ENCODE assay signal across 14 cellular contexts in genomic region chr17:55432358-55433028, GRCh38. TPM values are rescaled to one million over a fixed set of nuclear protein-coding genes. Genes with fewer than 3 reads are reported as not detected.
DNase-seq lines count a peak whose midpoint lies in the region; ATAC-seq and TF ChIP-seq lines count a peak whose summit lies in the region.
"Had no signal": no experiment of that assay in that cellular context is flagged by ENCODE, and none has a peak within 500 bp of the region (broad histone marks: within the 10 kb centered on the region; RNA-seq: fewer than 3 reads in every experiment).

No MANE protein-coding gene starts in this region.

- H3K4me2 ChIP-seq in parathyroid adenoma (ENCODE audit: low read length) = peak overlapping the region; percentile 31

- ATAC-seq in HG03342 (IDR thresholded peaks at IDR 0.05; ENCODE audit: unreplicated experiment) (no peak), sciatic nerve (no peak), GM21723 (IDR thresholded peaks at IDR 0.05; ENCODE audit: unreplicated experiment) (no peak)
- ATAC-seq: Right ventricle myocardium inferior had no signal

- H3K27me3 ChIP-seq in parathyroid adenoma (ENCODE audit: control insufficient read depth, insufficient read depth, low read length) = no peaks in the 10 kb centered on the region

- H3K79me2 ChIP-seq in parathyroid adenoma = no peaks in the 10 kb centered on the region

- no peaks in the 10 kb centered on the region for H3K27me3 Mint-ChIP-seq in MCF 10A (ENCODE audit: insufficient read depth, unreplicated experiment)

- peak overlapping the region; percentile 30 for H3K4me3 Mint-ChIP-seq in MCF 10A (ENCODE audit: unreplicated experiment)

- peak overlapping the region; percentile 25 for H3K4me3 ChIP-seq in parathyroid adenoma (ENCODE audit: low read depth, low read length)
- H3K4me3 ChIP-seq: skin epidermis had no signal

- no peaks in the 10 kb centered on the region for H3K9me3 Mint-ChIP-seq in MCF 10A (ENCODE audit: unreplicated experiment)

- no TSS peak for BruUV-seq in MCF 10A (replicated peaks; lab: Mats Ljungman, UMichigan)

- H3K9me3 ChIP-seq in parathyroid adenoma (ENCODE audit: control insufficient read depth, low read length) = no peaks in the 10 kb centered on the region

- H3K27ac ChIP-seq in parathyroid adenoma = peak overlapping the region; percentile 74

- H3K4me1 ChIP-seq in parathyroid adenoma = peaks cover 26% of the 10 kb centered on the region

- peak; percentile 1 for DNase-seq in GF-D8 (lab: John Stamatoyannopoulos, UW)
- peak; percentile 18 to 66 for DNase-seq in NOMO-1 (lab: John Stamatoyannopoulos, UW; ENCODE audit: unreplicated experiment in 2 of 2)
- DNase-seq in MCF 10A (ENCODE audit: unreplicated experiment) = no peak
- no peak for DNase-seq in sciatic nerve (ENCODE audit: low spot score)
- no peak for DNase-seq in NCI-H524 treated with DMSO at 0.1 percent for 48 hours (lab: John Stamatoyannopoulos, UW)
- DNase-seq: activated CD4-positive, CD25-positive, alpha-beta regulatory T cell; amygdala; effector CD4-positive, alpha-beta T cell; NCI-H2029 had no signal

- peak overlapping the region; percentile 96 for H3K27ac Mint-ChIP-seq in MCF 10A (ENCODE audit: low read depth, unreplicated experiment)

- peaks cover 44% of the 10 kb centered on the region for H3K4me1 Mint-ChIP-seq in MCF 10A (ENCODE audit: insufficient read depth, unreplicated experiment)

- POLR2A ChIA-PET in MCF 10A (lab: Yijun Ruan, JAX) = interaction anchor here (0.7 to 2.6 kb wide), 8 partner anchors 10 to 464 kb away, joined by 3 to 41 read pairs (median 3); partner anchors contain the start of genes COX11, MMD and STXBP4

- H3K36me3 ChIP-seq in parathyroid adenoma (ENCODE audit: control insufficient read depth, insufficient read depth, low read length) = no peaks in the 10 kb centered on the region

- no peak overlapping the region for H3K9ac ChIP-seq in parathyroid adenoma

- intact Hi-C loops in MCF 10A (cut with micrococcal nuclease) (loop anchor here (5.0 kb wide), 1 partner anchor 80 kb away; the partner anchor contains the start of gene SMIM36), sciatic nerve (cut with DNase I) (no loop called here)

- no peak overlapping the region for H2AFZ ChIP-seq in parathyroid adenoma

- CTCF ChIA-PET in MCF 10A (lab: Yijun Ruan, JAX) = interaction anchor here (1.3 to 2.4 kb wide), 3 partner anchors 75 to 81 kb away, joined by 4 to 10 read pairs (median 4); no protein-coding TSS in a partner anchor

- H3K36me3 Mint-ChIP-seq in MCF 10A (ENCODE audit: insufficient read depth, unreplicated experiment) = no peaks in the 10 kb centered on the region

- no peak for TF ChIP-seq CTCF in MCF 10A (IDR thresholded peaks at IDR 0.05; ENCODE audit: unreplicated experiment)
- no peak for TF ChIP-seq CTCF in parathyroid adenoma (IDR thresholded peaks at IDR 0.05)

RNA-seq across cellular contexts. Expression of gene MMD, which starts 10.9 kb away (rescaled TPM):
- total RNA-seq in MCF 10A (2022) (4.5 and 5.9 TPM in 2 replicates), sciatic nerve (13.8 TPM)

Comparison
In these comparisons a context has a peak if more than half of its experiments do, and no peak if none do; other contexts are left out.
1. DNase-seq: peak in GF-D8 (single experiment) and NOMO-1 (2 of 2); none in MCF 10A (single experiment), sciatic nerve (single experiment) and NCI-H524 treated with DMSO at 0.1 percent for 48 hours (single experiment).